In genomic region chr11:134530826-134531225, GRCh38 we compare ENCODE assay signal across 23 cellular contexts.
DNase-seq lines count a peak whose midpoint lies in the region; ATAC-seq and TF ChIP-seq lines count a peak whose summit lies in the region.
"Had no signal": no experiment of that assay in that cellular context is flagged by ENCODE, and none has a peak within 500 bp of the region (broad histone marks: within the 10 kb centered on the region; RNA-seq: fewer than 3 reads in every experiment).

No MANE protein-coding gene starts in this region.

- H2BK12ac ChIP-seq in H9 (ENCODE audit: insufficient read length, low read depth, low read length) = no peak overlapping the region

- no peak overlapping the region for H3K4ac ChIP-seq in H9 (ENCODE audit: low read depth, low read length)

- H3K4me3 Mint-ChIP-seq in H9 (no peak overlapping the region), endothelial cell (ENCODE audit: unreplicated experiment) (no peak overlapping the region)
- H3K4me3 Mint-ChIP-seq: activated CD4-positive, alpha-beta T cell treated with anti-CD3 and anti-CD28 coated beads, Interleukin-2, amount 10 ng/mL, durations not matched to agents 24 days and 14 days had no signal

- H3K23me2 ChIP-seq in H9 (ENCODE audit: insufficient read length, low read depth, low read length, poor library complexity, severe bottlenecking) = no peaks in the 10 kb centered on the region

- H4K5ac ChIP-seq in H9 (ENCODE audit: insufficient read length, low read depth, low read length) = no peak overlapping the region

- 0 out of 2 replicates have a peak overlapping the region, but pooled peaks have one; percentile 37 for H3K14ac ChIP-seq in H9 (ENCODE audit: insufficient read depth, low read length)

- no peak overlapping the region for H2BK15ac ChIP-seq in H9 (ENCODE audit: low read depth, low read length)

- no peaks in the 10 kb centered on the region for H3K9me3 ChIP-seq in H9 (ENCODE audit: control insufficient read depth, low read depth, low read length)
- H3K9me3 ChIP-seq: body of pancreas, Caco-2, Peyer's patch had no signal

- H3K4me1 ChIP-seq in H9 (ENCODE audit: insufficient read depth, low read length) = no peaks in the 10 kb centered on the region
- H3K4me1 ChIP-seq: body of pancreas, Caco-2, Peyer's patch had no signal

- H3K27me3 Mint-ChIP-seq in H9 (ENCODE audit: low read depth) (peaks cover 3% of the 10 kb centered on the region), endothelial cell (ENCODE audit: unreplicated experiment) (peaks cover 3% of the 10 kb centered on the region)

- H3K4me2 ChIP-seq in H9 (ENCODE audit: insufficient read depth, insufficient read length, low read length) = no peak overlapping the region

- no peak overlapping the region for H4K91ac ChIP-seq in H9 (ENCODE audit: insufficient read length, low read depth, low read length)

- no peak for TF ChIP-seq CTCF in H9 (conservative IDR thresholded peaks at IDR 0.05)
- TF ChIP-seq CTCF in endothelial cell (IDR thresholded peaks at IDR 0.05; ENCODE audit: unreplicated experiment) = no peak

- DNase-seq in H7 (peak; percentile 33), H9 (peak; percentile 18), left lobe of liver (ENCODE audit: low spot score) (peak; percentile 40), retina (peak; percentile 79), AG08395 (ENCODE audit: low spot score) (no peak), endothelial cell (ENCODE audit: low spot score) (no peak)
- DNase-seq: activated CD4-positive, alpha-beta T cell treated with anti-CD3 and anti-CD28 coated beads, Interleukin-2, amount 10 ng/mL, durations not matched to agents 24 days and 14 days; activated gamma-delta T cell; effector CD8-positive, alpha-beta T cell; erythroblast; GDM1; NCI-H1048; NCI-H1694 treated with DMSO at 0.1 percent for 48 hours; NCI-H2171; stimulated activated CD4-positive, alpha-beta T cell treated with anti-CD3 and anti-CD28 coated beads, Interleukin-2, amount 100 ng/mL, for 48 hours; T1000 had no signal

- no peaks in the 10 kb centered on the region for H3K79me2 ChIP-seq in H9 (ENCODE audit: insufficient read depth, low read length)

- no peaks in the 10 kb centered on the region for H3K79me1 ChIP-seq in H9 (ENCODE audit: insufficient read depth, low read depth, low read length, poor library complexity, severe bottlenecking)

- no peak overlapping the region for H3K9ac ChIP-seq in H9 (ENCODE audit: extremely low read depth, insufficient read length, low read length)

- no peak overlapping the region for H3T11ph ChIP-seq in H9 (ENCODE audit: low read length)

- no peak overlapping the region for H3K18ac ChIP-seq in H9 (ENCODE audit: insufficient read length, low read depth, low read length)

- ATAC-seq in left lobe of liver = no peak
- ATAC-seq in HG03135 (IDR thresholded peaks at IDR 0.05; ENCODE audit: unreplicated experiment) = no peak
- ATAC-seq: body of pancreas had no signal

- H3K56ac ChIP-seq in H9 (ENCODE audit: insufficient read length, low read depth, low read length) = no peak overlapping the region

- H3K4me3 ChIP-seq in H7 (ENCODE audit: insufficient read depth, low read depth, low read length) = no peak overlapping the region
- H3K4me3 ChIP-seq: body of pancreas, lung, Peyer's patch had no signal

- H3K36me3 Mint-ChIP-seq in H9 (ENCODE audit: insufficient read depth in 1 of 3, low read depth in 3 of 3) = no peaks in the 10 kb centered on the region
- H3K36me3 Mint-ChIP-seq in endothelial cell (ENCODE audit: low read depth, unreplicated experiment) = no peaks in the 10 kb centered on the region

- no peak overlapping the region for H2AK5ac ChIP-seq in H9 (ENCODE audit: insufficient read length, low read length)

- no peak overlapping the region for H4K8ac ChIP-seq in H9 (replicated peaks; ENCODE audit: insufficient read length, low read depth, low read length)

- no peak overlapping the region for H3K23ac ChIP-seq in H9 (ENCODE audit: insufficient read length, low read depth, low read length)

- H4K20me1 ChIP-seq in H9 (ENCODE audit: control insufficient read depth, insufficient read depth, insufficient read length) = no peaks in the 10 kb centered on the region

- H2BK20ac ChIP-seq in H9 (ENCODE audit: low read depth, low read length, poor library complexity, severe bottlenecking) = no peak overlapping the region

- H3K4me1 Mint-ChIP-seq in H9 (peaks cover 17 to 29% of the 10 kb centered on the region in 2 experiments), endothelial cell (ENCODE audit: unreplicated experiment) (peaks cover 10% of the 10 kb centered on the region)
- H3K4me1 Mint-ChIP-seq: activated CD4-positive, alpha-beta T cell treated with anti-CD3 and anti-CD28 coated beads, Interleukin-2, amount 10 ng/mL, durations not matched to agents 24 days and 14 days had no signal

- H3K9me3 Mint-ChIP-seq in H9 (no peaks in the 10 kb centered on the region), endothelial cell (ENCODE audit: unreplicated experiment) (no peaks in the 10 kb centered on the region)
- H3K9me3 Mint-ChIP-seq: activated CD4-positive, alpha-beta T cell treated with anti-CD3 and anti-CD28 coated beads, Interleukin-2, amount 10 ng/mL, durations not matched to agents 24 days and 14 days had no signal

- H3K36me3 ChIP-seq in H7 (replicated peaks; ENCODE audit: control insufficient read depth, insufficient read depth, low read length) = no peaks in the 10 kb centered on the region
- H3K36me3 ChIP-seq: Peyer's patch, WERI-Rb-1 had no signal

- H2BK5ac ChIP-seq in H9 (ENCODE audit: insufficient read length, low read length) = no peak overlapping the region

- no peak overlapping the region for H2AFZ ChIP-seq in H9 (ENCODE audit: low read length)

- no peaks in the 10 kb centered on the region for H3K27me3 ChIP-seq in H7 (ENCODE audit: control insufficient read depth, insufficient read depth, low read length)
- H3K27me3 ChIP-seq in H9 (ENCODE audit: insufficient read depth, low read length) = no peaks in the 10 kb centered on the region
- H3K27me3 ChIP-seq: body of pancreas, Peyer's patch had no signal

- no CpG with 5 or more reads among the region's 11 CpGs for WGBS in H9 (ENCODE audit: extremely low coverage, insufficient read length, low lambda C conversion rate)

- no peak overlapping the region for H2BK120ac ChIP-seq in H9 (ENCODE audit: low read depth, low read length, poor library complexity, severe bottlenecking)

- no peak overlapping the region for H3K27ac ChIP-seq in H9 (ENCODE audit: insufficient read length, low read depth, low read length)
- H3K27ac ChIP-seq: body of pancreas, C4-2B, Peyer's patch had no signal

- H3K27ac Mint-ChIP-seq in H9 (no peak overlapping the region; a peak in 1 of 7 replicates), endothelial cell (ENCODE audit: unreplicated experiment) (no peak overlapping the region)
- H3K27ac Mint-ChIP-seq: activated CD4-positive, alpha-beta T cell treated with anti-CD3 and anti-CD28 coated beads, Interleukin-2, amount 10 ng/mL, durations not matched to agents 24 days and 14 days had no signal

Comparison
In these comparisons a context has a peak if more than half of its experiments do, and no peak if none do; other contexts are left out.
1. DNase-seq: peak in H7 (single experiment), H9 (single experiment), left lobe of liver (single experiment) and retina (single experiment); none in AG08395 (single experiment) and endothelial cell (single experiment).